In genomic region chr18:35029103-35029502, GRCh38 we compare ENCODE assay signal across 11 cellular contexts. TPM values are rescaled to one million over a fixed set of nuclear protein-coding genes. Genes with fewer than 3 reads are reported as not detected.
A peak's percentile ranks its signal among the peaks of the same experiment; 100 is the strongest.
DNase-seq lines count a peak whose midpoint lies in the region; ATAC-seq, FAIRE-seq and TF ChIP-seq lines count a peak whose summit lies in the region.
"Had no signal": no experiment of that assay in that cellular context is flagged by ENCODE, and none has a peak within 500 bp of the region (broad histone marks: within the 10 kb centered on the region; RNA-seq: fewer than 3 reads in every experiment).

No MANE protein-coding gene starts in this region.

- H3K4me3 ChIP-seq in AG04450 (ENCODE audit: low read depth, low read length) (no peak overlapping the region), IMR-90 (ENCODE audit: insufficient read depth, low read depth, low read length) (no peak overlapping the region), GM12878 (no peak overlapping the region)
- H3K4me3 ChIP-seq: colonic mucosa had no signal

- H3K9ac ChIP-seq in IMR-90 (ENCODE audit: low read depth, low read length) (no peak overlapping the region), GM12878 (ENCODE audit: control insufficient read depth, insufficient read depth, low read length) (no peak overlapping the region)

- H2BK5ac ChIP-seq in IMR-90 (ENCODE audit: low read depth, low read length, poor library complexity, severe bottlenecking), result peak overlapping the region; percentile 68

- intact Hi-C loops in IMR-90 (cut with micrococcal nuclease), result loop anchor here (5.0 kb wide), 1 partner anchor 113 kb away; no protein-coding TSS in a partner anchor
- intact Hi-C loops in GM12878 (cut with micrococcal nuclease; ENCODE audit: unreplicated experiment), result loop anchor here (5.0 kb wide), 1 partner anchor 328 kb away; no protein-coding TSS in a partner anchor

- peak overlapping the region; percentile 65 for H3K14ac ChIP-seq in IMR-90 (replicated peaks; ENCODE audit: low read depth, low read length)

- H3K23ac ChIP-seq in IMR-90 (ENCODE audit: low read depth, low read length), result peak overlapping the region; percentile 69

- WGBS in IMR-90 (ENCODE audit: extremely low coverage in 2 of 2, insufficient read length in 1 of 2), 2 experiments, result 80% methylated on average over 1 of the region's 4 CpGs; no CpG with 5 or more reads in 1 of the 2 experiments
- 98% methylated on average over 4 of the region's 4 CpGs for WGBS in GM12878 (ENCODE audit: insufficient coverage, insufficient replicate concordance, low lambda C conversion rate, missing lambda C conversion rate)

- H3K27me3 ChIP-seq in AG04450 (ENCODE audit: control insufficient read depth, insufficient read depth, low read length) (no peaks in the 10 kb centered on the region), IMR-90 (ENCODE audit: control insufficient read depth, insufficient read depth, low read length) (no peaks in the 10 kb centered on the region), GM12878 (replicated peaks in 1 of 2; ENCODE audit: control insufficient read depth in 2 of 2, insufficient read depth in 2 of 2, low read length in 1 of 2) (no peaks in the 10 kb centered on the region)
- H3K27me3 ChIP-seq: colonic mucosa had no signal

- no peak for FAIRE-seq in GM12878 (lab: Jason Lieb, UNC)

- H4K8ac ChIP-seq in IMR-90 (ENCODE audit: low read depth in 2 of 2, low read length in 2 of 2), result peak overlapping the region; percentile 13 to 87; a peak in 3 of 4 replicates

- H4K5ac ChIP-seq in IMR-90 (ENCODE audit: low read depth, low read length), result no peak overlapping the region; the same call in 1 of the 2 replicates

- BruUV-seq in IMR-90 (replicated peaks; lab: Mats Ljungman, UMichigan) (no TSS peak), GM12878 (replicated peaks; lab: Mats Ljungman, UMichigan) (no TSS peak)

- H2BK120ac ChIP-seq in IMR-90 (ENCODE audit: low read depth, low read length), result peak overlapping the region; percentile 89

- TF ChIP-seq EP300 in GM12878 (IDR thresholded peaks at IDR 0.05; ENCODE audit: borderline replicate concordance in 1 of 2, control insufficient read depth in 1 of 2, low read depth in 2 of 2, low read length in 2 of 2), result no peak

- no peaks in the 10 kb centered on the region for H3K79me2 ChIP-seq in GM12878 (ENCODE audit: control insufficient read depth, insufficient read depth, low read length)

- DNase-seq in AG04450 (ENCODE audit: low read depth, low spot score) (peak; percentile 23), IMR-90 (peak; percentile 69), GM12878 (ENCODE audit: low read depth, low spot score) (no peak), myocyte (ENCODE audit: low read depth) (peak; percentile 44), NCI-H1694 (lab: John Stamatoyannopoulos, UW) (no peak), NOMO-1 treated with DMSO at 0.1 percent for 48 hours (lab: John Stamatoyannopoulos, UW; ENCODE audit: unreplicated experiment) (no peak), RKO (ENCODE audit: low spot score) (no peak)
- DNase-seq: activated CD4-positive, alpha-beta T cell treated with anti-CD3 and anti-CD28 coated beads for 48 hours; colonic mucosa; KG1 had no signal

- H2BK15ac ChIP-seq in IMR-90 (ENCODE audit: low read depth, low read length), result peak overlapping the region; percentile 85; the same call in 1 of the 3 replicates

- no peak for TF ChIP-seq POLR2A in IMR-90 (IDR thresholded peaks at IDR 0.05; ENCODE audit: low read depth, low read length)
- TF ChIP-seq POLR2A in GM12878 (IDR thresholded peaks at IDR 0.05; ENCODE audit: low read depth, low read length), result no peak

- peak overlapping the region; percentile 37; the same call in 1 of the 2 replicates for H3K18ac ChIP-seq in IMR-90 (ENCODE audit: low read depth, low read length)

- dilution Hi-C loops in IMR-90 (cut with HindIII; ENCODE audit: low sequenced_read_pairs, unreplicated experiment), result no loop called here

- no peaks in the 10 kb centered on the region for H3K9me1 ChIP-seq in IMR-90 (ENCODE audit: insufficient read depth, low read length)

- peak overlapping the region; percentile 68; the same call in 1 of the 2 replicates for H2AK5ac ChIP-seq in IMR-90 (ENCODE audit: low read depth, low read length)

- CTCF ChIA-PET in AG04450 (lab: Charles Lee) (interaction anchor here (0.8 to 2.8 kb wide), 8 partner anchors 10 to 202 kb away, joined by 3 to 18 read pairs (median 5); partner anchors contain the start of gene MAPRE2), IMR-90 (lab: Yijun Ruan, JAX) (interaction anchor here (0.7 to 1.5 kb wide), 3 partner anchors 13 to 23 kb away, joined by 3 to 8 read pairs (median 3); no protein-coding TSS in a partner anchor), GM12878 (lab: Yijun Ruan, JAX) (interaction anchor here (0.7 to 7.5 kb wide), 19 partner anchors 8 to 326 kb away, joined by 3 to 157 read pairs (median 8); partner anchors contain the start of gene MAPRE2)

- H3K79me1 ChIP-seq in IMR-90 (ENCODE audit: low read depth in 1 of 2, low read length in 2 of 2), result 0 out of 4 replicates have a peak, but pooled peaks cover 0 to 3% of the 10 kb centered on the region in 2 experiments

- H3K4me2 ChIP-seq in IMR-90 (ENCODE audit: low read depth, low read length) (peak overlapping the region; percentile 38; the same call in 1 of the 2 replicates), GM12878 (ENCODE audit: control insufficient read depth, insufficient read depth) (no peak overlapping the region; the same call in 1 of the 2 replicates)

- peak overlapping the region; percentile 84; the same call in 1 of the 2 replicates for H4K91ac ChIP-seq in IMR-90 (ENCODE audit: insufficient read depth, low read depth, low read length)

- H3K4me1 ChIP-seq in IMR-90 (ENCODE audit: control insufficient read depth, insufficient read depth, low read length), result peaks cover 10% of the 10 kb centered on the region
- peaks cover 10% of the 10 kb centered on the region for H3K4me1 ChIP-seq in GM12878 (ENCODE audit: control insufficient read depth, insufficient read depth, low read length)
- H3K4me1 ChIP-seq: colonic mucosa had no signal

- peak overlapping the region; percentile 66 for H2AK9ac ChIP-seq in IMR-90 (replicated peaks; ENCODE audit: low read depth, low read length, poor library complexity)

- peak overlapping the region; percentile 23 for H3K27ac ChIP-seq in AG04450 (ENCODE audit: low read depth, low read length)
- H3K27ac ChIP-seq in IMR-90 (ENCODE audit: insufficient read depth, low read length), result peak overlapping the region; percentile 36
- no peak overlapping the region for H3K27ac ChIP-seq in GM12878 (ENCODE audit: control insufficient read depth, insufficient read depth)

- POLR2A ChIA-PET in AG04450 (lab: Yijun Ruan, JAX), result interaction anchor here (0.8 to 2.2 kb wide), 2 partner anchors 12 to 16 kb away, joined by 3 to 21 read pairs; partner anchors contain the start of gene MAPRE2
- POLR2A ChIA-PET in IMR-90 (lab: Charles Lee; ENCODE audit: unreplicated experiment), result interaction anchor here (1.2 kb wide), 1 partner anchor 12 kb away, joined by 3 read pairs; the partner anchor contains the start of gene MAPRE2
- POLR2A ChIA-PET in GM12878 (lab: Charles Lee), result interaction anchor here (0.8 to 5.0 kb wide), 8 partner anchors 12 to 84 kb away, joined by 3 to 49 read pairs (median 8); partner anchors contain the start of gene MAPRE2

- H2AFZ ChIP-seq in IMR-90 (replicated peaks; ENCODE audit: low read length, poor library complexity) (peak overlapping the region; percentile 80), GM12878 (ENCODE audit: control insufficient read depth, low read depth, low read length) (peak overlapping the region; percentile 100)

- H3K56ac ChIP-seq in IMR-90 (ENCODE audit: extremely low read depth, insufficient read depth, low read length), result peak overlapping the region; percentile 54; the same call in 1 of the 2 replicates

- H3K9me3 ChIP-seq in AG04450 (ENCODE audit: control insufficient read depth, insufficient read depth, low read length), result no peaks in the 10 kb centered on the region
- no peaks in the 10 kb centered on the region for H3K9me3 ChIP-seq in IMR-90 (ENCODE audit: control insufficient read depth, insufficient read depth, low read length)
- peaks cover 2% of the 10 kb centered on the region; the same call in 1 of the 3 replicates for H3K9me3 ChIP-seq in GM12878 (replicated peaks; ENCODE audit: control insufficient read depth, insufficient read depth, low read length)
- H3K9me3 ChIP-seq: colonic mucosa had no signal

- peak overlapping the region; percentile 85 for H3K4ac ChIP-seq in IMR-90 (ENCODE audit: low read depth, low read length)

- TF ChIP-seq CTCF in AG04450 (IDR thresholded peaks at IDR 0.05; ENCODE audit: low read depth, low read length), result no peak
- TF ChIP-seq CTCF in IMR-90 (conservative IDR thresholded peaks at IDR 0.05; ENCODE audit: low read depth, low read length), result no peak
- no peak for TF ChIP-seq CTCF in GM12878 (IDR thresholded peaks at IDR 0.05 in 2 of 3, conservative IDR thresholded peaks at IDR 0.05 in 1 of 3; ENCODE audit: control insufficient read depth in 2 of 3, extremely low read depth in 1 of 3, insufficient read depth in 1 of 3, low read depth in 3 of 3, low read length in 3 of 3)

- H3K36me3 ChIP-seq in IMR-90 (ENCODE audit: control insufficient read depth, insufficient read depth, low read length) (no peaks in the 10 kb centered on the region), GM12878 (ENCODE audit: control insufficient read depth in 2 of 2, insufficient read depth in 2 of 2, low read length in 1 of 2) (no peaks in the 10 kb centered on the region)
- H3K36me3 ChIP-seq: colonic mucosa had no signal

- no peak for TF ChIP-seq RAD21 in IMR-90 (IDR thresholded peaks at IDR 0.05; ENCODE audit: low read length)
- no peak for TF ChIP-seq RAD21 in GM12878 (IDR thresholded peaks at IDR 0.05; ENCODE audit: insufficient read depth, low read depth, low read length)

- peak overlapping the region; percentile 73 for H2BK20ac ChIP-seq in IMR-90 (ENCODE audit: low read depth, low read length)

- H4K20me1 ChIP-seq in IMR-90 (ENCODE audit: insufficient read depth, low read length), result no peaks in the 10 kb centered on the region
- no peaks in the 10 kb centered on the region for H4K20me1 ChIP-seq in GM12878 (ENCODE audit: control insufficient read depth, insufficient read depth)

- in situ Hi-C loops in IMR-90 (cut with MboI; ENCODE audit: low sequenced_read_pairs), result no loop called here
- in situ Hi-C loops in GM12878 (cut with MboI), result loop anchor here (10.0 kb wide), 1 partner anchor 316 kb away; the partner anchor contains the start of gene ZNF24

- RAD21 ChIA-PET in GM12878 (lab: Charles Lee; ENCODE audit: unreplicated experiment), result interaction anchor here (0.6 to 7.0 kb wide), 22 partner anchors 11 to 358 kb away, joined by 3 to 83 read pairs (median 5); partner anchors contain the start of genes MAPRE2 and ZNF24

- SMC1A ChIA-PET in GM12878 (lab: Charles Lee; ENCODE audit: uncharacterized antibody, unreplicated experiment), result interaction anchor here (0.7 to 7.7 kb wide), 27 partner anchors 9 to 357 kb away, joined by 3 to 145 read pairs (median 4); partner anchors contain the start of gene MAPRE2

- ATAC-seq in IMR-90 (ENCODE audit: low read depth) (peak; percentile 85), GM12878 (no peak), GM21619 (IDR thresholded peaks at IDR 0.05; ENCODE audit: unreplicated experiment) (no peak)

RNA-seq across cellular contexts. Expression of gene MAPRE2, which starts 12.1 kb away (rescaled TPM):
- polyA plus RNA-seq in AG04450 (2011; rRNA removed), result 41.1 and 48.8 TPM in 2 replicates
- 39.1 and 56.4 TPM in 2 replicates for polyA minus RNA-seq in AG04450 (2011; rRNA and poly(A)+ RNA removed)
- 23.8 and 24.2 TPM in 2 replicates for total RNA-seq in IMR-90 (2012; rRNA removed)
- 18.4 and 19.6 TPM in 2 replicates for polyA plus RNA-seq in IMR-90 (2012; rRNA removed)
- 8.2 and 8.5 TPM in 2 replicates for polyA plus RNA-seq in IMR-90 (2012; cell fraction: cytosol; rRNA removed)
- polyA plus RNA-seq in IMR-90 (2012; cell fraction: nucleus; rRNA removed; ENCODE audit: low replicate concordance), result 4.3 and 13.4 TPM in 2 replicates
- 39.7 and 46.4 TPM in 2 replicates for total RNA-seq in GM12878 (2013; cell fraction: nucleolus; rRNA removed)
- 20.9 and 22.4 TPM in 2 replicates for total RNA-seq in GM12878 (2014; rRNA removed)
- 18.7 and 18.9 TPM in 2 replicates for total RNA-seq in GM12878 (2014; rRNA removed; fragmentation: Illumina TruSeq; extraction: Trizol)
- total RNA-seq in GM12878 (2021), result 23.9 and 27.9 TPM in 2 replicates
- polyA plus RNA-seq in GM12878 (2011; ENCODE audit: low read depth), result 9.5 TPM
- polyA plus RNA-seq in GM12878 (2011; rRNA removed), result 50.6 and 63.4 TPM in 2 replicates
- 30.0 and 31.6 TPM in 2 replicates for polyA plus RNA-seq in GM12878 (2011; cell fraction: cytosol; rRNA removed)
- polyA plus RNA-seq in GM12878 (2011; cell fraction: nucleus; rRNA removed), result 24.9 and 37.2 TPM in 2 replicates
- 11.7 and 13.4 TPM in 2 replicates for polyA plus RNA-seq in GM12878 (2012)
- 28.5 and 39.8 TPM in 2 replicates for polyA plus RNA-seq in GM12878 (2014; fragmentation: Illumina TruSeq; extraction: Trizol)
- 10 to 100 TPM; 11.0 to 16.3 TPM for polyA plus RNA-seq in GM12878 (2014; fragmentation: Nextera tagmentation; extraction: Ambion mirVana)
- 26.7 and 32.3 TPM in 2 replicates for polyA plus RNA-seq in GM12878 (2014; rRNA removed)
- 10 to 100 TPM; 24.0 to 25.0 TPM for polyA plus RNA-seq in GM12878 (2016; fragmentation: Nextera tagmentation; extraction: Ambion mirVana)
- polyA minus RNA-seq in GM12878 (2011; rRNA and poly(A)+ RNA removed), result 33.8 and 41.5 TPM in 2 replicates
- polyA minus RNA-seq in GM12878 (2011; cell fraction: cytosol; rRNA and poly(A)+ RNA removed), result 11.5 and 12.0 TPM in 2 replicates
- polyA minus RNA-seq in GM12878 (2011; cell fraction: nucleus; rRNA and poly(A)+ RNA removed), result 19.8 and 37.9 TPM in 2 replicates
- total RNA-seq in myocyte, result 22.7 and 38.2 TPM in 2 replicates
- polyA plus RNA-seq in myocyte (2012), result 18.0 TPM

Comparison
In these comparisons a context has a peak if more than half of its experiments do, and no peak if none do; other contexts are left out.
1. DNase-seq: peak in AG04450 (single experiment), IMR-90 (single experiment) and myocyte (single experiment); none in GM12878 (single experiment), NCI-H1694 (single experiment), NOMO-1 treated with DMSO at 0.1 percent for 48 hours (single experiment) and RKO (single experiment).